1 cellular context compared by ENCODE assay signal in genomic region chr1:43039228-43040055, GRCh38.
TF ChIP-seq lines count a peak whose summit lies in the region.

No MANE protein-coding gene starts in this region.

TF ChIP-seq in HepG2, 621 proteins besides CTCF, POLR2A, EP300 and RAD21 (continued from another document and continues in another):
- TF ChIP-seq ZGPAT (CRISPR knock-in tag; IDR thresholded peaks at IDR 0.05), result peak; percentile 94
- TF ChIP-seq POGZ (CRISPR knock-in tag; IDR thresholded peaks at IDR 0.05), result peak; percentile 80
- TF ChIP-seq AHDC1 (CRISPR knock-in tag; IDR thresholded peaks at IDR 0.05; ENCODE audit: borderline replicate concordance), result peak; percentile 98
- peak; percentile 91 for TF ChIP-seq ZNF280D (CRISPR knock-in tag; IDR thresholded peaks at IDR 0.05)
- peak; percentile 28; the same call in 1 of the 2 replicates for TF ChIP-seq ARNT2 (CRISPR knock-in tag; IDR thresholded peaks at IDR 0.05; ENCODE audit: low read depth)
- 0 out of 2 replicates have a peak, but pooled peaks have one; percentile 20 for TF ChIP-seq NKX3-1 (CRISPR knock-in tag; IDR thresholded peaks at IDR 0.05)
- peak; percentile 85; the same call in 1 of the 2 replicates for TF ChIP-seq ZFP36L1 (CRISPR knock-in tag; IDR thresholded peaks at IDR 0.05)
- TF ChIP-seq, protein P1, sequence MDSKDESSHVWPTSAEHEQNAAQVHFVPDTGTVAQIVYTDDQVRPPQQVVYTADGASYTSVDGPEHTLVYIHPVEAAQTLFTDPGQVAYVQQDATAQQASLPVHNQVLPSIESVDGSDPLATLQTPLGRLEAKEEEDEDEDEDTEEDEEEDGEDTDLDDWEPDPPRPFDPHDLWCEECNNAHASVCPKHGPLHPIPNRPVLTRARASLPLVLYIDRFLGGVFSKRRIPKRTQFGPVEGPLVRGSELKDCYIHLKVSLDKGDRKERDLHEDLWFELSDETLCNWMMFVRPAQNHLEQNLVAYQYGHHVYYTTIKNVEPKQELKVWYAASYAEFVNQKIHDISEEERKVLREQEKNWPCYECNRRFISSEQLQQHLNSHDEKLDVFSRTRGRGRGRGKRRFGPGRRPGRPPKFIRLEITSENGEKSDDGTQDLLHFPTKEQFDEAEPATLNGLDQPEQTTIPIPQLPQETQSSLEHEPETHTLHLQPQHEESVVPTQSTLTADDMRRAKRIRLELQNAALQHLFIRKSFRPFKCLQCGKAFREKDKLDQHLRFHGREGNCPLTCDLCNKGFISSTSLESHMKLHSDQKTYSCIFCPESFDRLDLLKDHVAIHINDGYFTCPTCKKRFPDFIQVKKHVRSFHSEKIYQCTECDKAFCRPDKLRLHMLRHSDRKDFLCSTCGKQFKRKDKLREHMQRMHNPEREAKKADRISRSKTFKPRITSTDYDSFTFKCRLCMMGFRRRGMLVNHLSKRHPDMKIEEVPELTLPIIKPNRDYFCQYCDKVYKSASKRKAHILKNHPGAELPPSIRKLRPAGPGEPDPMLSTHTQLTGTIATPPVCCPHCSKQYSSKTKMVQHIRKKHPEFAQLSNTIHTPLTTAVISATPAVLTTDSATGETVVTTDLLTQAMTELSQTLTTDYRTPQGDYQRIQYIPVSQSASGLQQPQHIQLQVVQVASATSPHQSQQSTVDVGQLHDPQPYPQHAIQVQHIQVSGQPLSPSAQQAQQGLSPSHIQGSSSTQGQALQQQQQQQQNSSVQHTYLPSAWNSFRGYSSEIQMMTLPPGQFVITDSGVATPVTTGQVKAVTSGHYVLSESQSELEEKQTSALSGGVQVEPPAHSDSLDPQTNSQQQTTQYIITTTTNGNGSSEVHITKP (CRISPR knock-in tag; IDR thresholded peaks at IDR 0.05; ENCODE audit: low read depth), result peak; percentile 79
- no peak for TF ChIP-seq ZNF513 (CRISPR knock-in tag; conservative IDR thresholded peaks at IDR 0.05)
- TF ChIP-seq FOXA1 (IDR thresholded peaks at IDR 0.05), result peak; percentile 88
- TF ChIP-seq FOXA1 (CRISPR knock-in tag; IDR thresholded peaks at IDR 0.05), result peak; percentile 100
- peak; percentile 86 for TF ChIP-seq ZKSCAN8 (CRISPR knock-in tag; IDR thresholded peaks at IDR 0.05; ENCODE audit: borderline replicate concordance)
- TF ChIP-seq ZNF431 (CRISPR knock-in tag; IDR thresholded peaks at IDR 0.05; ENCODE audit: borderline replicate concordance, low read depth), result peak; percentile 32; the same call in 1 of the 2 replicates
- TF ChIP-seq SSRP1 (CRISPR knock-in tag; IDR thresholded peaks at IDR 0.05), result peak; percentile 80; the same call in 1 of the 2 replicates
- TF ChIP-seq ARNTL (CRISPR knock-in tag; IDR thresholded peaks at IDR 0.05), result peak; percentile 88
- TF ChIP-seq POLR2AphosphoS5 (IDR thresholded peaks at IDR 0.05; ENCODE audit: low read depth, low read length), result peak; percentile 34; the same call in 1 of the 2 replicates
- no peak for TF ChIP-seq NONO (IDR thresholded peaks at IDR 0.05)
- peak; percentile 86 for TF ChIP-seq NONO (CRISPR knock-in tag; conservative IDR thresholded peaks at IDR 0.05)
- peak; percentile 89 for TF ChIP-seq ISL2 (CRISPR knock-in tag; IDR thresholded peaks at IDR 0.05)
- 0 out of 2 replicates have a peak, but pooled peaks have one; percentile 50 for TF ChIP-seq ZNF414 (CRISPR knock-in tag; IDR thresholded peaks at IDR 0.05)
- TF ChIP-seq RNF2 (conservative IDR thresholded peaks at IDR 0.05; ENCODE audit: low read depth), result no peak
- peak; percentile 69; the same call in 1 of the 2 replicates for TF ChIP-seq HIC2 (CRISPR knock-in tag; IDR thresholded peaks at IDR 0.05; ENCODE audit: low read depth)
- TF ChIP-seq PAX8 (CRISPR knock-in tag; IDR thresholded peaks at IDR 0.05; ENCODE audit: borderline replicate concordance), result no peak
- TF ChIP-seq HNF4G (IDR thresholded peaks at IDR 0.05; ENCODE audit: borderline replicate concordance, low read depth, low read length), result peak; percentile 93
- peak; percentile 94; the same call in 1 of the 2 replicates for TF ChIP-seq HNF4G (CRISPR knock-in tag; IDR thresholded peaks at IDR 0.05; ENCODE audit: borderline replicate concordance, low read depth)
- peak; percentile 89 for TF ChIP-seq CREM (IDR thresholded peaks at IDR 0.05)
- no peak for TF ChIP-seq CREM (CRISPR knock-in tag; IDR thresholded peaks at IDR 0.05)
- peak; percentile 83; the same call in 1 of the 2 replicates for TF ChIP-seq MLX (CRISPR knock-in tag; IDR thresholded peaks at IDR 0.05)
- no peak for TF ChIP-seq TEAD2 (CRISPR knock-in tag; IDR thresholded peaks at IDR 0.05)
- peak; percentile 38; the same call in 1 of the 2 replicates for TF ChIP-seq ZSCAN25 (CRISPR knock-in tag; IDR thresholded peaks at IDR 0.05)
- 0 out of 2 replicates have a peak, but pooled peaks have one; percentile 43 for TF ChIP-seq ZNF354B (CRISPR knock-in tag; IDR thresholded peaks at IDR 0.05)
- peak; percentile 84; the same call in 1 of the 2 replicates for TF ChIP-seq RCOR2 (CRISPR knock-in tag; IDR thresholded peaks at IDR 0.05)
- peak; percentile 91 for TF ChIP-seq GFI1 (CRISPR knock-in tag; IDR thresholded peaks at IDR 0.05; ENCODE audit: borderline replicate concordance)
- peak in 1 of 2 experiments; percentile 50; a peak in 1 of 4 replicates for TF ChIP-seq HMGXB4 (CRISPR knock-in tag; IDR thresholded peaks at IDR 0.05; ENCODE audit: borderline replicate concordance in 1 of 2, low read depth in 1 of 2)
- TF ChIP-seq THAP11 (CRISPR knock-in tag; IDR thresholded peaks at IDR 0.05), result peak; percentile 72
- peak; percentile 91 for TF ChIP-seq NFIC (IDR thresholded peaks at IDR 0.05; ENCODE audit: low read length)
- TF ChIP-seq PITX1 (CRISPR knock-in tag; IDR thresholded peaks at IDR 0.05), result peak; percentile 94
